In the genomic region with DNA sequence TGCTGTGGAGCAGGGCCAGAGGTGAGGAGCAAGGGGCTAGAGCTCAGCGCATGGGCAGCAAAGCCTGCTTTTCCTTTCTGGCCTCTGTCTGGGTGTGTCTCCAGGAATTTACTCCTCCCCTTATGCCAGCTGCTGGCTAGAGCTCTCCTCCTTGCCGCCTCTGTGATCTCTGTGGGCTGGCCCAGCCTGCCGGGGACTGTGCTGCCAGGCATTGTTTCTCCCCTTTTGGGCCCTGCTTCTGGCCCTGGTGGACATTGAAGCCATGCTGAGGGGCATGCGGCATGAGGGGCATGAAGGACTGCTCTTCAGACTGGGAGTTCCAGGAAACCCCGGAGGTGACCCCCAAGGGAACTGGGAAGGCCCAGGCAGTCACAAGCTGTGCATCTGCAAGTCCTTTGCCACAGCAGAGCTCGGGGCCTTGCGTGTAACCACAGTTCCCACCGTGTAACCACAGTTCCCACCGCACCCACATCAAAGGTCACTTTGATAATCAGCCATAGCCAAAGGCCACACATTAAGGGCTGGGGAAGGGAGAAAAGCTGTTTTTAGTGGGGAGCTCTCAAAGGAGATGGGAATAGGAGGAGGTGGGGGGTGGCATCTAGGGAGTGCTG, we compare ENCODE assay signal across 8 cellular contexts.
DNase-seq lines count a peak whose midpoint lies in the region; ATAC-seq, FAIRE-seq and TF ChIP-seq lines count a peak whose summit lies in the region.

No MANE protein-coding gene starts in this region.

- FAIRE-seq in GM12878 (lab: Jason Lieb, UNC): no peak

- peaks cover 91% of the 10 kb centered on the region for H3K4me1 Mint-ChIP-seq in mesothelial cell of epicardium

- in situ Hi-C loops in KBM-7 (cut with MboI; ENCODE audit: low pct_unique_long_range_greater_than_20kb, low sequenced_read_pairs): no loop called here
- in situ Hi-C loops in GM12878 (cut with MboI): no loop called here

- H3K36me3 ChIP-seq in A673 (ENCODE audit: insufficient read depth, low read length, poor library complexity, severe bottlenecking) (no peaks in the 10 kb centered on the region), GM12878 (ENCODE audit: control insufficient read depth in 2 of 2, insufficient read depth in 2 of 2, low read length in 1 of 2) (peaks cover 5 to 6% of the 10 kb centered on the region in 2 experiments; a peak in 2 of 4 replicates), uterus (no peaks in the 10 kb centered on the region)

- H2AFZ ChIP-seq in GM12878 (ENCODE audit: control insufficient read depth, low read depth, low read length): no peak overlapping the region

- WGBS in GM12878 (ENCODE audit: insufficient coverage, insufficient replicate concordance, low lambda C conversion rate, missing lambda C conversion rate): 23% methylated on average over 9 of the region's 9 CpGs

- POLR2A ChIA-PET in A673 (lab: Charles Lee; ENCODE audit: low non-redundant PET) (no interaction called here), GM12878 (lab: Charles Lee) (interaction anchor here (0.6 to 1.0 kb wide), 2 partner anchors 18 to 552 kb away, joined by 3 read pairs; no protein-coding TSS in a partner anchor)

- CTCF ChIA-PET in A673 (lab: Charles Lee): no interaction called here
- CTCF ChIA-PET in GM12878 (lab: Yijun Ruan, JAX): interaction anchor here (0.7 to 2.4 kb wide), 5 partner anchors 61 to 112 kb away, joined by 3 to 6 read pairs (median 4); partner anchors contain the start of gene PPFIBP2

- H3K27ac ChIP-seq in A673 (ENCODE audit: low read depth, low read length, poor library complexity, severe bottlenecking): peak overlapping the region; percentile 70
- no peak overlapping the region for H3K27ac ChIP-seq in GM12878 (ENCODE audit: control insufficient read depth, insufficient read depth)
- H3K27ac ChIP-seq in uterus: peak overlapping the region; percentile 80

- H3K4me3 Mint-ChIP-seq in mesothelial cell of epicardium: peak overlapping the region; percentile 14

- H3K27me3 ChIP-seq in A673 (replicated peaks; ENCODE audit: insufficient read depth, low read depth, low read length, poor library complexity) (no peaks in the 10 kb centered on the region), GM12878 (replicated peaks in 1 of 2; ENCODE audit: control insufficient read depth in 2 of 2, insufficient read depth in 2 of 2, low read length in 1 of 2) (no peaks in the 10 kb centered on the region), uterus (no peaks in the 10 kb centered on the region)

- TF ChIP-seq POLR2A in GM12878 (IDR thresholded peaks at IDR 0.05; ENCODE audit: low read depth, low read length): no peak
- no peak for TF ChIP-seq POLR2A in uterus (IDR thresholded peaks at IDR 0.05)

- TF ChIP-seq CTCF in A673 (conservative IDR thresholded peaks at IDR 0.05; ENCODE audit: low read depth, low read length) (no peak), GM12878 (IDR thresholded peaks at IDR 0.05 in 2 of 3, conservative IDR thresholded peaks at IDR 0.05 in 1 of 3; ENCODE audit: control insufficient read depth in 2 of 3, extremely low read depth in 1 of 3, insufficient read depth in 1 of 3, low read depth in 3 of 3, low read length in 3 of 3) (no peak), mesothelial cell of epicardium (IDR thresholded peaks at IDR 0.05; ENCODE audit: unreplicated experiment) (no peak), uterus (IDR thresholded peaks at IDR 0.05) (no peak)

- ATAC-seq in GM12878 (peak; percentile 71), HG02884 (IDR thresholded peaks at IDR 0.05; ENCODE audit: unreplicated experiment) (no peak), GM21825 (IDR thresholded peaks at IDR 0.05; ENCODE audit: unreplicated experiment) (no peak)

- peak overlapping the region; percentile 2; the same call in 1 of the 2 replicates for H3K4me2 ChIP-seq in GM12878 (ENCODE audit: control insufficient read depth, insufficient read depth)

- peak overlapping the region; percentile 96 for H3K27ac Mint-ChIP-seq in mesothelial cell of epicardium

- SMC1A ChIA-PET in GM12878 (lab: Charles Lee; ENCODE audit: uncharacterized antibody, unreplicated experiment): interaction anchor here (1.3 to 1.4 kb wide), 2 partner anchors 56 to 65 kb away, joined by 3 to 4 read pairs; no protein-coding TSS in a partner anchor

- H3K79me2 ChIP-seq in GM12878 (ENCODE audit: control insufficient read depth, insufficient read depth, low read length): peaks cover 2% of the 10 kb centered on the region

- intact Hi-C loops in A673 (cut with micrococcal nuclease; ENCODE audit: unreplicated experiment): loop anchor here (10.0 kb wide), 1 partner anchor 221 kb away; no protein-coding TSS in a partner anchor
- intact Hi-C loops in GM12878 (cut with micrococcal nuclease; ENCODE audit: unreplicated experiment): loop anchor here (5.0 kb wide), 1 partner anchor 91 kb away; no protein-coding TSS in a partner anchor
- intact Hi-C loops in uterus (cut with DNase I; ENCODE audit: low total_unique reads): no loop called here

- no peak for TF ChIP-seq RAD21 in GM12878 (IDR thresholded peaks at IDR 0.05; ENCODE audit: insufficient read depth, low read depth, low read length)

- H3K36me3 Mint-ChIP-seq in mesothelial cell of epicardium: no peaks in the 10 kb centered on the region

- no peak overlapping the region for H3K9ac ChIP-seq in GM12878 (ENCODE audit: control insufficient read depth, insufficient read depth, low read length)

- RAD21 ChIA-PET in GM12878 (lab: Charles Lee; ENCODE audit: unreplicated experiment): interaction anchor here (1.5 to 2.0 kb wide), 2 partner anchors 16 to 89 kb away, joined by 4 to 11 read pairs; no protein-coding TSS in a partner anchor

- H3K4me1 ChIP-seq in A673 (ENCODE audit: insufficient read depth, low read length, poor library complexity, severe bottlenecking) (peaks cover 35% of the 10 kb centered on the region), GM12878 (ENCODE audit: control insufficient read depth, insufficient read depth, low read length) (peaks cover 41% of the 10 kb centered on the region), uterus (peaks cover 0 to 24% of the 10 kb centered on the region in 2 donors)

- no peaks in the 10 kb centered on the region for H3K9me3 ChIP-seq in A673 (ENCODE audit: low read depth, low read length, poor library complexity, severe bottlenecking)
- no peaks in the 10 kb centered on the region for H3K9me3 ChIP-seq in GM12878 (replicated peaks; ENCODE audit: control insufficient read depth, insufficient read depth, low read length)
- H3K9me3 ChIP-seq in uterus: no peaks in the 10 kb centered on the region

- no peak; a peak in 1 of 4 replicates for TF ChIP-seq EP300 in GM12878 (IDR thresholded peaks at IDR 0.05; ENCODE audit: borderline replicate concordance in 1 of 2, control insufficient read depth in 1 of 2, low read depth in 2 of 2, low read length in 2 of 2)

- BruUV-seq in A673 (replicated peaks; lab: Mats Ljungman, UMichigan): no TSS peak
- no TSS peak for BruUV-seq in GM12878 (replicated peaks; lab: Mats Ljungman, UMichigan)

- H3K9me3 Mint-ChIP-seq in mesothelial cell of epicardium: no peaks in the 10 kb centered on the region

- no peak for DNase-seq in A673 (ENCODE audit: low spot score)
- DNase-seq in KBM-7: peak; percentile 24
- DNase-seq in GM12878 (ENCODE audit: low read depth, low spot score): no peak
- DNase-seq in mesothelial cell of epicardium (ENCODE audit: low spot score in 2 of 2, unreplicated experiment in 2 of 2): no peak
- DNase-seq in uterus: no peak
- DNase-seq in NCI-H2107 (lab: John Stamatoyannopoulos, UW): no peak

- no peaks in the 10 kb centered on the region for H3K27me3 Mint-ChIP-seq in mesothelial cell of epicardium (ENCODE audit: low read depth)

- 0 out of 2 replicates have a peak, but pooled peaks cover 2% of the 10 kb centered on the region for H4K20me1 ChIP-seq in GM12878 (ENCODE audit: control insufficient read depth, insufficient read depth)

- no peak overlapping the region for H3K4me3 ChIP-seq in A673 (ENCODE audit: low read depth, low read length, poor library complexity, severe bottlenecking)
- no peak overlapping the region for H3K4me3 ChIP-seq in GM12878
- no peak overlapping the region for H3K4me3 ChIP-seq in uterus

TF ChIP-seq in GM12878, 131 proteins besides CTCF, POLR2A, EP300 and RAD21 (continues in another document):
- TF ChIP-seq, protein P1, sequence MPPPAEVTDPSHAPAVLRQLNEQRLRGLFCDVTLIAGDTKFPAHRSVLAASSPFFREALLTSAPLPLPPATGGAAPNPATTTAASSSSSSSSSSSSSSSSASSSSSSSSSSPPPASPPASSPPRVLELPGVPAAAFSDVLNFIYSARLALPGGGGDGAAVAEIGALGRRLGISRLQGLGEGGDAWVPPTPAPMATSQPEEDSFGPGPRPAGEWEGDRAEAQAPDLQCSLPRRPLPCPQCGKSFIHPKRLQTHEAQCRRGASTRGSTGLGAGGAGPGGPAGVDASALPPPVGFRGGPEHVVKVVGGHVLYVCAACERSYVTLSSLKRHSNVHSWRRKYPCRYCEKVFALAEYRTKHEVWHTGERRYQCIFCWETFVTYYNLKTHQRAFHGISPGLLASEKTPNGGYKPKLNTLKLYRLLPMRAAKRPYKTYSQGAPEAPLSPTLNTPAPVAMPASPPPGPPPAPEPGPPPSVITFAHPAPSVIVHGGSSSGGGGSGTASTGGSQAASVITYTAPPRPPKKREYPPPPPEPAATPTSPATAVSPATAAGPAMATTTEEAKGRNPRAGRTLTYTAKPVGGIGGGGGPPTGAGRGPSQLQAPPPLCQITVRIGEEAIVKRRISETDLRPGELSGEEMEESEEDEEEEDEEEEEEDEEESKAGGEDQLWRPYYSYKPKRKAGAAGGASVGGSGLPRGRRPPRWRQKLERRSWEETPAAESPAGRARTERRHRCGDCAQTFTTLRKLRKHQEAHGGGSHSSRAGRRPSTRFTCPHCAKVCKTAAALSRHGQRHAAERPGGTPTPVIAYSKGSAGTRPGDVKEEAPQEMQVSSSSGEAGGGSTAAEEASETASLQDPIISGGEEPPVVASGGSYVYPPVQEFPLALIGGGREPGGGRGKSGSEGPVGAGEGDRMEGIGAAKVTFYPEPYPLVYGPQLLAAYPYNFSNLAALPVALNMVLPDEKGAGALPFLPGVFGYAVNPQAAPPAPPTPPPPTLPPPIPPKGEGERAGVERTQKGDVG (CRISPR knock-in tag; IDR thresholded peaks at IDR 0.05): no peak
- no peak for TF ChIP-seq RB1 (IDR thresholded peaks at IDR 0.05; ENCODE audit: borderline replicate concordance)
